32 cellular contexts compared by ENCODE assay signal in the genomic region with DNA sequence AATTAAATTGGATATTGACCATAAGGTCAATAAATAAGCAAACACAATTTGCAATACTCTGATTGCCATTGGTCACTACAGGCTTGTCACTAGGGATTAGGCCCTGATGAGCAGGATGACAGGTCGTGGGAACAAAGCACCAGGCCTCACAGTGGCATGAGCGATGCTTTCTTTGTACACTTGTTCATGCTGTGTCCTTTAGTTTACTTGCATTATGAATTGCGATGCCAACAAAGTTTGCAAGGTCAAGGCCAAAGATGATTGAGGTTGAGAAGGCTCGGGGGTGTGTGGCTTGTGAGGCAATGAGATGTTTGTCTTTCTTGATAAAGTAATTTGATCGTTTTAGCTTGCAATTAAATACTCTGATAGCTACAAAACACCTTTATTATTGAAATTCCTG.
"Had no signal": no experiment of that assay in that cellular context is flagged by ENCODE, and none has a peak within 500 bp of the region (broad histone marks: within the 10 kb centered on the region; RNA-seq: fewer than 3 reads in every experiment).

No MANE protein-coding gene starts in this region.

- H3K4me3 Mint-ChIP-seq: activated CD4-positive, alpha-beta memory T cell treated with anti-CD3 and anti-CD28 coated beads, Interleukin-2, amount 10 ng/mL, durations not matched to agents 7 days and 5 days; activated CD4-positive, alpha-beta T cell treated with anti-CD3 and anti-CD28 coated beads, Interleukin-2, amount 10 ng/mL, durations not matched to agents 7 days and 5 days; activated naive CD8-positive, alpha-beta T cell; activated T-cell treated with anti-CD3 and anti-CD28 coated beads, Interleukin-2, amount 50 U/mL, for 24 hours; activated T-helper 17 cell treated with anti-CD3 and anti-CD28 coated beads, Interleukin-2, amount 50 U/mL, for 72 hours; brain; dendritic cell treated with granulocyte-macrophage colony-stimulating factor and Interleukin-4, amounts not matched to agents 40 ng/mL and 50 ng/mL, for 4 days; endodermal cell; WTC11 had no signal

- H3K9me3 ChIP-seq: breast epithelium, heart left ventricle had no signal

- H3K27me3 Mint-ChIP-seq: activated CD4-positive, alpha-beta T cell treated with anti-CD3 and anti-CD28 coated beads, Interleukin-2, amount 10 ng/mL, durations not matched to agents 7 days and 5 days had no signal

- H3K27me3 ChIP-seq: breast epithelium, cardiac muscle cell, dorsolateral prefrontal cortex had no signal

- H3K36me3 ChIP-seq: breast epithelium, cardiac muscle cell, heart left ventricle had no signal

- H3K36me3 Mint-ChIP-seq: activated naive CD8-positive, alpha-beta T cell; brain; WTC11 had no signal

- H3K27ac Mint-ChIP-seq: activated CD4-positive, alpha-beta memory T cell treated with anti-CD3 and anti-CD28 coated beads, Interleukin-2, amount 10 ng/mL, durations not matched to agents 7 days and 5 days; activated CD4-positive, alpha-beta T cell treated with anti-CD3 and anti-CD28 coated beads, Interleukin-2, amount 10 ng/mL, durations not matched to agents 7 days and 5 days; activated naive CD8-positive, alpha-beta T cell; activated T-cell treated with anti-CD3 and anti-CD28 coated beads, Interleukin-2, amount 50 U/mL, for 24 hours; activated T-helper 17 cell treated with anti-CD3 and anti-CD28 coated beads, Interleukin-2, amount 50 U/mL, for 72 hours; brain; dendritic cell treated with granulocyte-macrophage colony-stimulating factor and Interleukin-4, amounts not matched to agents 40 ng/mL and 50 ng/mL, for 4 days; endodermal cell; WTC11 had no signal

- H3K9me3 Mint-ChIP-seq: activated CD4-positive, alpha-beta memory T cell treated with anti-CD3 and anti-CD28 coated beads, Interleukin-2, amount 10 ng/mL, durations not matched to agents 7 days and 5 days; activated CD4-positive, alpha-beta T cell treated with anti-CD3 and anti-CD28 coated beads, Interleukin-2, amount 10 ng/mL, durations not matched to agents 7 days and 5 days; activated T-cell treated with anti-CD3 and anti-CD28 coated beads, Interleukin-2, amount 50 U/mL, for 24 hours; activated T-helper 17 cell treated with anti-CD3 and anti-CD28 coated beads, Interleukin-2, amount 50 U/mL, for 72 hours; dendritic cell treated with granulocyte-macrophage colony-stimulating factor and Interleukin-4, amounts not matched to agents 40 ng/mL and 50 ng/mL, for 4 days; endodermal cell; WTC11 had no signal

- H3K4me1 Mint-ChIP-seq: activated CD4-positive, alpha-beta memory T cell treated with anti-CD3 and anti-CD28 coated beads, Interleukin-2, amount 10 ng/mL, durations not matched to agents 7 days and 5 days; activated CD4-positive, alpha-beta T cell treated with anti-CD3 and anti-CD28 coated beads, Interleukin-2, amount 10 ng/mL, durations not matched to agents 7 days and 5 days; activated T-helper 17 cell treated with anti-CD3 and anti-CD28 coated beads, Interleukin-2, amount 50 U/mL, for 72 hours had no signal

- H3K4me3 ChIP-seq: breast epithelium, cardiac muscle cell, coronary artery, dorsolateral prefrontal cortex, heart left ventricle had no signal

- H3K27ac ChIP-seq: breast epithelium, cardiac muscle cell, coronary artery, heart left ventricle had no signal

- DNase-seq: activated CD4-positive, alpha-beta memory T cell treated with anti-CD3 and anti-CD28 coated beads, Interleukin-2, amount 10 ng/mL, durations not matched to agents 7 days and 5 days; activated CD4-positive, alpha-beta T cell treated with anti-CD3 and anti-CD28 coated beads for 1 hour; activated CD4-positive, alpha-beta T cell treated with anti-CD3 and anti-CD28 coated beads for 4 hours; activated CD4-positive, alpha-beta T cell treated with anti-CD3 and anti-CD28 coated beads, Interleukin-2, amount 10 ng/mL, durations not matched to agents 7 days and 5 days; activated CD4-positive, alpha-beta T cell treated with anti-CD3 and anti-CD28 coated beads, Interleukin-2, amount 50 U/mL, for 4 hours; activated CD8-positive, alpha-beta memory T cell treated with anti-CD3 and anti-CD28 coated beads, Interleukin-2, amount 50 U/mL, for 48 hours; activated effector memory CD4-positive, alpha-beta T cell treated with Interleukin-2 at 50 U/mL for 16 hours; activated gamma-delta T cell treated with Interleukin-2 at 50 U/mL for 16 hours; activated naive CD4-positive, alpha-beta T cell treated with anti-CD3 and anti-CD28 coated beads, Interleukin-2, amount 50 U/mL, for 16 hours; activated naive CD4-positive, alpha-beta T cell treated with Interleukin-2 at 50 U/mL for 16 hours; activated T-cell treated with anti-CD3 and anti-CD28 coated beads for 4 hours; activated T-cell treated with anti-CD3 and anti-CD28 coated beads, Interleukin-2, amount 50 U/mL, for 24 hours; amygdala; aorta; central memory CD4-positive, alpha-beta T cell; effector memory CD4-positive, alpha-beta T cell; endodermal cell; foreskin fibroblast; heart left ventricle; T-helper 1 cell; T-helper 2 cell had no signal

- FAIRE-seq: frontal cortex had no signal

- ATAC-seq: activated T-helper 17 cell treated with anti-CD3 and anti-CD28 coated beads, Interleukin-2, amount 50 U/mL, for 72 hours; esophagus mucosa; WTC11 had no signal
